Comparison of ENCODE assay signal across 12 cellular contexts in the genomic region with DNA sequence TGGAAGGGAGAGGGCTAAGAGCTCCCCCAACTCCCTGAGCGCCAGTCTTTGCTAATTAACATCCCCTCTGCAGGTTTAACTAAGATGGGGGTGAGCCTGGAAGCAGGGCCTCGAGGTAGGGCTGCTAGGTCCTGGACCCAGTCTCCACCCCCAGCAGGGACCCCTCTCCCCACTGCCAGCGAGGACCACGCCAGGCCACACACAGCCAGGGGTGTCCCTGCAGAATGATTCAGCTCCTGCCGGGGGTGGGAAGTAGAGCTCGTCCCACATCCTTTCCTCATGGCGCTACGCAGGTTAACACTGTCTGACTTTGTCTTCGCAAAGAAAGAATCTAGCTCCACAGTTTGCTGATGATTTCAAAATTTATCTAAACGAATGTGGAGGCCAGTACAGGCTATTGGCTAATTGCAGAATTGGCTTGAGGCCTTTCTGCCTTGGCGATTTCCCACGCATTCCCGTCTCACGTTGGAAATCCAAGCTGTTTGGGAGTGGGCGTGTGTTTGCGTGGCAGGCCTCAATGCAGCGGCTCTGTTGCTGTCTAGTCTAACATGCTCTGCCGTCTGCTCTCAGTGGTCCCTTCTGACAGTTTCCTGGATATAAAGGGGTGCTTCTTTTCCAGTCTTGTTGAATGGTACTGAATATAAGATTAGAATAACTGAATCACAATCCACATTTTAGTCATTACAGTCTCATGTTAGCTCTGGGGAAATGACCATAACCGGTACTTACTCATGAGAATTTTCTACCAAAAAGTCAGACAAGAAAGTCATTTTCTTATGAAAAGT.
DNase-seq lines count a peak whose midpoint lies in the region; ATAC-seq lines count a peak whose summit lies in the region.
"Had no signal": no experiment of that assay in that cellular context is flagged by ENCODE, and none has a peak within 500 bp of the region (broad histone marks: within the 10 kb centered on the region; RNA-seq: fewer than 3 reads in every experiment).

No MANE protein-coding gene starts in this region.

- ATAC-seq in Right ventricle myocardium superior (ENCODE audit: poor library complexity) (peak; percentile 63), GM18868 (IDR thresholded peaks at IDR 0.05; ENCODE audit: unreplicated experiment) (no peak)

- intact Hi-C loops in Right ventricle myocardium superior (cut with DNase I), result no loop called here

- peak; percentile 32 for DNase-seq in Ammon's horn (ENCODE audit: low spot score)
- DNase-seq in activated CD8-positive, alpha-beta memory T cell treated with anti-CD3 and anti-CD28 coated beads, Interleukin-2, amount 50 U/mL, for 48 hours, result peak; percentile 69
- DNase-seq in Right ventricle myocardium superior, result no peak
- DNase-seq in stimulated activated CD4-positive, alpha-beta T cell treated with anti-CD3 and anti-CD28 coated beads, Interleukin-12 subunit alpha, Interleukin-12 subunit beta, amount 100 ng/mL, for 4 hours, result peak; percentile 16
- no peak for DNase-seq in NCI-H446 treated with DMSO at 0.1 percent for 48 hours (lab: John Stamatoyannopoulos, UW)
- no peak for DNase-seq in NAMALWA (ENCODE audit: low spot score)
- no peak for DNase-seq in NK-92 (lab: John Stamatoyannopoulos, UW; ENCODE audit: unreplicated experiment)
- DNase-seq: activated gamma-delta T cell treated with Interleukin-2 at 50 U/mL for 16 hours, GDM1, NCI-H2227 treated with DMSO at 0.1 percent for 48 hours, Peyer's patch had no signal

Comparison
In these comparisons a context has a peak if more than half of its experiments do, and no peak if none do; other contexts are left out.
1. DNase-seq: peak in Ammon's horn (single experiment), activated CD8-positive, alpha-beta memory T cell treated with anti-CD3 and anti-CD28 coated beads, Interleukin-2, amount 50 U/mL, for 48 hours (single experiment) and stimulated activated CD4-positive, alpha-beta T cell treated with anti-CD3 and anti-CD28 coated beads, Interleukin-12 subunit alpha, Interleukin-12 subunit beta, amount 100 ng/mL, for 4 hours (single experiment); none in Right ventricle myocardium superior (single experiment), NCI-H446 treated with DMSO at 0.1 percent for 48 hours (single experiment), NAMALWA (single experiment) and NK-92 (single experiment).